ENCODE assay signal across 8 cellular contexts in the genomic region with DNA sequence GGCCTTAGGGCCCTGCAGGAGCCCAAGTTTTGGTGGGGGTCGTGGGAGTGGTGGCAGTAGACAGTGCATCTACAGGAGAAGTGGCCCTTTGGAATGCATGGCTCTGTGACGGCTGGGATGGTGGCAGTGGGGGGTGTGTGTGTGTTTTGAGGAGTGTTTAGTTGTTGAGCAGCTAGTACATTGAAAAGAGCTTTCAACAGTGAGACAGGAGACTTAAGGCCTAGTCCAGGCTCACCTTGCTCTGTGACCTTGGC. TPM values are rescaled to one million over a fixed set of nuclear protein-coding genes. Genes with fewer than 3 reads are reported as not detected.
DNase-seq lines count a peak whose midpoint lies in the region; ATAC-seq and TF ChIP-seq lines count a peak whose summit lies in the region.

No MANE protein-coding gene starts in this region.

- H3K9me3 ChIP-seq in GM23248 (ENCODE audit: low read depth) (no peaks in the 10 kb centered on the region), WERI-Rb-1 (ENCODE audit: severe bottlenecking) (no peaks in the 10 kb centered on the region), skeletal muscle tissue (ENCODE audit: control insufficient read depth in 3 of 3, low read length in 3 of 3) (no peaks in the 10 kb centered on the region)

- H2AFZ ChIP-seq in GM23248 = peak overlapping the region; percentile 94

- no peaks in the 10 kb centered on the region for H3K79me2 ChIP-seq in GM23248 (ENCODE audit: insufficient read depth)

- TF ChIP-seq CTCF in WERI-Rb-1 (IDR thresholded peaks at IDR 0.05; ENCODE audit: low read depth, low read length) = no peak

- no peaks in the 10 kb centered on the region for H3K36me3 ChIP-seq in GM23248 (ENCODE audit: low read depth)
- peaks cover 15% of the 10 kb centered on the region for H3K36me3 ChIP-seq in WERI-Rb-1
- H3K36me3 ChIP-seq in skeletal muscle tissue (ENCODE audit: control insufficient read depth in 3 of 3, insufficient read depth in 3 of 3, low read length in 3 of 3) = peaks cover 0 to 5% (median 0%) of the 10 kb centered on the region in 3 donors

- H3K27me3 ChIP-seq in GM23248 (replicated peaks; ENCODE audit: insufficient read depth) (no peaks in the 10 kb centered on the region), WERI-Rb-1 (ENCODE audit: insufficient read depth, low read depth, severe bottlenecking) (no peaks in the 10 kb centered on the region), skeletal muscle tissue (ENCODE audit: control insufficient read depth in 3 of 3, insufficient read depth in 3 of 3, low read length in 3 of 3) (no peaks in the 10 kb centered on the region)

- H3K4me3 ChIP-seq in GM23248 (peak overlapping the region; percentile 82), WERI-Rb-1 (ENCODE audit: low read depth, low read length) (peak overlapping the region; percentile 78), skeletal muscle tissue (ENCODE audit: low read length in 3 of 3) (peak overlapping the region; percentile 76 to 78 (median 77))

- no peaks in the 10 kb centered on the region for H3F3A ChIP-seq in GM23248 (ENCODE audit: insufficient read depth)

- in situ Hi-C loops in GM23248 (cut with MboI) = no loop called here

- H3K9ac ChIP-seq in GM23248 (peak overlapping the region; percentile 92), skeletal muscle tissue (ENCODE audit: low read depth in 1 of 3, low read length in 3 of 3) (peak overlapping the region in 2 of 3 donors; percentile 14 to 97)

- ATAC-seq in HG03135 (IDR thresholded peaks at IDR 0.05; ENCODE audit: unreplicated experiment) = no peak

- WGBS in GM23248 (ENCODE audit: low coverage in 1 of 2, low lambda C conversion rate in 2 of 2, missing lambda C conversion rate in 2 of 2), 2 experiments = 11 to 13% methylated on average over 2 of the region's 2 CpGs

- H3K4me1 ChIP-seq in GM23248 (ENCODE audit: insufficient read depth) (peaks cover 15% of the 10 kb centered on the region; the same call in 1 of the 2 replicates), skeletal muscle tissue (ENCODE audit: control insufficient read depth in 3 of 3, insufficient read depth in 3 of 3, low read length in 3 of 3) (peaks cover 11 to 20% (median 17%) of the 10 kb centered on the region in 3 donors)

- no peaks in the 10 kb centered on the region for H3K9me2 ChIP-seq in GM23248 (ENCODE audit: insufficient read depth)

- peak overlapping the region; percentile 92 for H3K4me2 ChIP-seq in GM23248 (ENCODE audit: unreplicated experiment)

- no peaks in the 10 kb centered on the region for H4K20me1 ChIP-seq in GM23248 (ENCODE audit: insufficient read depth)

- DNase-seq in GM23248 (no peak), WERI-Rb-1 (no peak), germinal center (ENCODE audit: low spot score) (peak; percentile 24), pons (ENCODE audit: low spot score) (no peak), COR-L47 (lab: John Stamatoyannopoulos, UW) (no peak)
- no peak for DNase-seq in effector CD8-positive, alpha-beta T cell (lab: John Stamatoyannopoulos, UW)

- no peak overlapping the region for H3K27ac ChIP-seq in GM23248
- peak overlapping the region; percentile 94 for H3K27ac ChIP-seq in WERI-Rb-1
- peak overlapping the region; percentile 82 for H3K27ac ChIP-seq in skeletal muscle tissue (ENCODE audit: low read depth, low read length)

RNA-seq across cellular contexts. Expression of gene ZNF775, which starts 27.1 kb away (rescaled TPM):
- 3.9 and 5.2 TPM in 2 replicates for total RNA-seq in GM23248 (2014; rRNA removed; shearing (Covaris generic))
- polyA plus RNA-seq in GM23248 (2016; fragmentation: Nextera tagmentation; extraction: Ambion mirVana) = 0.75 and 1.6 TPM in 2 replicates
- 6.8 TPM for total RNA-seq in skeletal muscle tissue

RNA-seq across cellular contexts. Expression of gene REPIN1, which starts 37.6 kb away (rescaled TPM):
- total RNA-seq in GM23248 (2014; rRNA removed; shearing (Covaris generic)) = 48.1 and 53.5 TPM in 2 replicates
- 15.8 and 17.3 TPM in 2 replicates for polyA plus RNA-seq in GM23248 (2016; fragmentation: Nextera tagmentation; extraction: Ambion mirVana)
- total RNA-seq in skeletal muscle tissue = 31.3 TPM

RNA-seq across cellular contexts. Expression of gene GIMAP8, which starts 44.2 kb away (rescaled TPM):
- total RNA-seq in GM23248 (2014; rRNA removed; shearing (Covaris generic)) = not detected in 2 replicates
- polyA plus RNA-seq in GM23248 (2016; fragmentation: Nextera tagmentation; extraction: Ambion mirVana) = not detected in 2 replicates
- total RNA-seq in skeletal muscle tissue = 12.0 TPM

Comparison
In these comparisons a context has a peak if more than half of its experiments do, and no peak if none do; other contexts are left out.
1. RNA of gene GIMAP8, which starts 44.2 kb away (total RNA-seq): 12.0 TPM in skeletal muscle tissue (single experiment); not detected in GM23248; every median in the first group is over 10 times any median in the second.
2. Peak in every context shown above with its lines, with median percentiles within 50 percentile points of each other: H3K4me3 ChIP-seq.